ENCODE assay signal across 9 cellular contexts in genomic region chr13:51802601-51803000, GRCh38. TPM values are rescaled to one million over a fixed set of nuclear protein-coding genes. Genes with fewer than 3 reads are reported as not detected.
DNase-seq lines count a peak whose midpoint lies in the region; ATAC-seq and TF ChIP-seq lines count a peak whose summit lies in the region.
"Had no signal": no experiment of that assay in that cellular context is flagged by ENCODE, and none has a peak within 500 bp of the region (broad histone marks: within the 10 kb centered on the region; RNA-seq: fewer than 3 reads in every experiment).

No MANE protein-coding gene starts in this region.

- H4K20me1 ChIP-seq in KMS-11 (ENCODE audit: insufficient read depth): no peaks in the 10 kb centered on the region

- ATAC-seq in activated naive CD4-positive, alpha-beta T cell treated with anti-CD3 and anti-CD28 coated beads, Interleukin-2, amount 50 U/mL, for 72 hours: no peak
- no peak for ATAC-seq in stimulated activated naive CD8-positive, alpha-beta T cell treated with anti-CD3 and anti-CD28 coated beads, Interleukin-15, amount 100 ng/mL, for 72 hours
- ATAC-seq in GM18502 (IDR thresholded peaks at IDR 0.05; ENCODE audit: poor library complexity, unreplicated experiment) (no peak), GM21717 (IDR thresholded peaks at IDR 0.05; ENCODE audit: unreplicated experiment) (no peak)

- H3K79me2 ChIP-seq in KMS-11 (ENCODE audit: insufficient read depth, low read depth): no peaks in the 10 kb centered on the region

- H3K4me1 ChIP-seq in KMS-11 (ENCODE audit: low read depth, poor library complexity, severe bottlenecking): peaks cover 38% of the 10 kb centered on the region

- peak overlapping the region; percentile 50; the same call in 1 of the 2 replicates for H2AFZ ChIP-seq in KMS-11 (ENCODE audit: low read depth)

- no peaks in the 10 kb centered on the region for H3K27me3 Mint-ChIP-seq in stimulated activated naive CD8-positive, alpha-beta T cell treated with anti-CD3 and anti-CD28 coated beads, Interleukin-15, amount 100 ng/mL, for 72 hours

- H3K36me3 ChIP-seq in KMS-11 (ENCODE audit: insufficient read depth): no peaks in the 10 kb centered on the region

- TF ChIP-seq CTCF in KMS-11 (conservative IDR thresholded peaks at IDR 0.05; ENCODE audit: low read depth, low read length): no peak

- no peaks in the 10 kb centered on the region for H3K9me3 Mint-ChIP-seq in activated naive CD4-positive, alpha-beta T cell treated with anti-CD3 and anti-CD28 coated beads, Interleukin-2, amount 50 U/mL, for 72 hours
- no peaks in the 10 kb centered on the region for H3K9me3 Mint-ChIP-seq in stimulated activated naive CD8-positive, alpha-beta T cell treated with anti-CD3 and anti-CD28 coated beads, Interleukin-15, amount 100 ng/mL, for 72 hours

- H3K36me3 Mint-ChIP-seq in activated naive CD4-positive, alpha-beta T cell treated with anti-CD3 and anti-CD28 coated beads, Interleukin-2, amount 50 U/mL, for 72 hours: peaks cover 0 to 5% of the 10 kb centered on the region in 2 donors

- H3K4me3 ChIP-seq in KMS-11 (IDR thresholded peaks at IDR 0.05; ENCODE audit: insufficient read depth, low read depth, low read length): no peak overlapping the region

- H3K9ac ChIP-seq in KMS-11: peak overlapping the region; percentile 88

- peak overlapping the region; percentile 50 for H3K4me2 ChIP-seq in KMS-11

- DNase-seq in activated naive CD4-positive, alpha-beta T cell treated with anti-CD3 and anti-CD28 coated beads, Interleukin-2, amount 50 U/mL, for 72 hours (ENCODE audit: low spot score in 2 of 2): no peak
- no peak for DNase-seq in stimulated activated naive CD8-positive, alpha-beta T cell treated with anti-CD3 and anti-CD28 coated beads, Interleukin-15, amount 100 ng/mL, for 72 hours
- DNase-seq in EL: no peak
- DNase-seq in activated effector memory CD4-positive, alpha-beta T cell treated with Interleukin-2 at 50 U/mL for 16 hours: no peak
- DNase-seq: NCI-H1105 treated with DMSO at 0.1 percent for 48 hours had no signal

- H3K27ac ChIP-seq in KMS-11 (peak overlapping the region; percentile 88), layer of hippocampus (ENCODE audit: low read depth, low read length) (peak overlapping the region; percentile 100)

- H3K27me3 ChIP-seq in KMS-11 (ENCODE audit: insufficient read depth, low read depth) (no peaks in the 10 kb centered on the region), layer of hippocampus (ENCODE audit: control insufficient read depth, insufficient read depth, low read length) (no peaks in the 10 kb centered on the region)

- H3K4me3 Mint-ChIP-seq in stimulated activated naive CD8-positive, alpha-beta T cell treated with anti-CD3 and anti-CD28 coated beads, Interleukin-15, amount 100 ng/mL, for 72 hours: peak overlapping the region; percentile 95 to 98

- peak overlapping the region; percentile 93 to 99 for H3K27ac Mint-ChIP-seq in activated naive CD4-positive, alpha-beta T cell treated with anti-CD3 and anti-CD28 coated beads, Interleukin-2, amount 50 U/mL, for 72 hours
- H3K27ac Mint-ChIP-seq in stimulated activated naive CD8-positive, alpha-beta T cell treated with anti-CD3 and anti-CD28 coated beads, Interleukin-15, amount 100 ng/mL, for 72 hours: peak overlapping the region; percentile 99

- H3K4me1 Mint-ChIP-seq in stimulated activated naive CD8-positive, alpha-beta T cell treated with anti-CD3 and anti-CD28 coated beads, Interleukin-15, amount 100 ng/mL, for 72 hours: peaks cover 62% of the 10 kb centered on the region

RNA-seq across cellular contexts. Expression of gene DHRS12, which starts 1.4 kb away (rescaled TPM):
- total RNA-seq in activated naive CD4-positive, alpha-beta T cell treated with anti-CD3 and anti-CD28 coated beads, Interleukin-2, amount 50 U/mL, for 72 hours: 1 to 10 TPM; 2.0 to 7.2 TPM

RNA-seq across cellular contexts. Expression of gene TMEM272, which starts 42.4 kb away (rescaled TPM):
- under 1 TPM; 0.36 to 0.60 TPM for total RNA-seq in activated naive CD4-positive, alpha-beta T cell treated with anti-CD3 and anti-CD28 coated beads, Interleukin-2, amount 50 U/mL, for 72 hours

RNA-seq across cellular contexts. Expression of gene CCDC70, which starts 59.2 kb away (rescaled TPM):
- total RNA-seq in activated naive CD4-positive, alpha-beta T cell treated with anti-CD3 and anti-CD28 coated beads, Interleukin-2, amount 50 U/mL, for 72 hours: not detected
